19 cellular contexts compared by ENCODE assay signal in genomic region chr6:169387809-169388383, GRCh38.
DNase-seq lines count a peak whose midpoint lies in the region; ATAC-seq, FAIRE-seq and TF ChIP-seq lines count a peak whose summit lies in the region.
"Had no signal": no experiment of that assay in that cellular context is flagged by ENCODE, and none has a peak within 500 bp of the region (broad histone marks: within the 10 kb centered on the region; RNA-seq: fewer than 3 reads in every experiment).

No MANE protein-coding gene starts in this region.

- no peak overlapping the region for H3K4me2 ChIP-seq in H1 (ENCODE audit: insufficient read depth in 1 of 2, low read depth in 2 of 2, low read length in 2 of 2)
- H3K4me2 ChIP-seq: BLaER1 had no signal

- H2BK12ac ChIP-seq in H1 (ENCODE audit: low read depth, low read length): no peak overlapping the region

- no peak overlapping the region for H3K4me3 Mint-ChIP-seq in activated CD8-positive, alpha-beta memory T cell treated with anti-CD3 and anti-CD28 coated beads, Interleukin-2, amount 10 ng/mL, durations not matched to agents 7 days and 5 days
- no peak overlapping the region for H3K4me3 Mint-ChIP-seq in mesothelial cell of epicardium
- H3K4me3 Mint-ChIP-seq: CD8-positive, alpha-beta memory T cell; HFFc6 had no signal

- H3K79me1 ChIP-seq in H1 (ENCODE audit: low read depth, low read length): no peaks in the 10 kb centered on the region

- FAIRE-seq in H1 (lab: Jason Lieb, UNC): no peak
- FAIRE-seq: HepG2, HTR-8/SVneo had no signal

- no peaks in the 10 kb centered on the region for H3K27me3 ChIP-seq in H1 (replicated peaks in 1 of 4; ENCODE audit: control insufficient read depth in 3 of 4, extremely low read depth in 1 of 4, insufficient read depth in 3 of 4, low read length in 3 of 4)
- H3K27me3 ChIP-seq in uterus: no peaks in the 10 kb centered on the region
- H3K27me3 ChIP-seq: BLaER1 had no signal

- ATAC-seq in activated CD8-positive, alpha-beta memory T cell treated with anti-CD3 and anti-CD28 coated beads, Interleukin-2, amount 10 ng/mL, durations not matched to agents 7 days and 5 days: no peak
- no peak for ATAC-seq in GM21786 (IDR thresholded peaks at IDR 0.05; ENCODE audit: unreplicated experiment)

- H3K36me3 Mint-ChIP-seq in activated CD8-positive, alpha-beta memory T cell treated with anti-CD3 and anti-CD28 coated beads, Interleukin-2, amount 10 ng/mL, durations not matched to agents 7 days and 5 days: no peaks in the 10 kb centered on the region
- no peaks in the 10 kb centered on the region for H3K36me3 Mint-ChIP-seq in mesothelial cell of epicardium
- H3K36me3 Mint-ChIP-seq: CD8-positive, alpha-beta memory T cell had no signal

- no peak overlapping the region for H3K23ac ChIP-seq in H1 (ENCODE audit: insufficient read length)

- H2BK120ac ChIP-seq in H1 (replicated peaks; ENCODE audit: low read depth, low read length): no peak overlapping the region

- H3K9ac ChIP-seq in H1 (replicated peaks in 1 of 4; ENCODE audit: extremely low read depth in 1 of 4, low read depth in 3 of 4, low read length in 3 of 4): no peak overlapping the region
- H3K9ac ChIP-seq: BLaER1 had no signal

- no peak for TF ChIP-seq POLR2A in H1 (IDR thresholded peaks at IDR 0.05; ENCODE audit: control extremely low read depth in 1 of 2, low read depth in 2 of 2, low read length in 2 of 2)
- no peak for TF ChIP-seq POLR2A in uterus (IDR thresholded peaks at IDR 0.05)

- TF ChIP-seq CTCF in H1 (IDR thresholded peaks at IDR 0.05; ENCODE audit: control extremely low read depth in 1 of 3, insufficient read depth in 1 of 3, low read depth in 1 of 3, low read length in 3 of 3) (no peak), mesothelial cell of epicardium (IDR thresholded peaks at IDR 0.05; ENCODE audit: unreplicated experiment) (no peak), uterus (IDR thresholded peaks at IDR 0.05) (no peak), GM10266 (IDR thresholded peaks at IDR 0.05; ENCODE audit: control insufficient read depth, insufficient read depth, low read depth, missing control alignments) (no peak)

- POLR2A ChIA-PET in H1 (lab: Charles Lee; ENCODE audit: partially characterized antibody): no interaction called here

- peak; percentile 21 for DNase-seq in activated CD8-positive, alpha-beta memory T cell treated with anti-CD3 and anti-CD28 coated beads for 24 hours
- DNase-seq in activated CD8-positive, alpha-beta memory T cell treated with anti-CD3 and anti-CD28 coated beads, Interleukin-2, amount 10 ng/mL, durations not matched to agents 7 days and 5 days: no peak
- DNase-seq in H1 (ENCODE audit: low read depth in 1 of 2, low spot score in 2 of 2): no peak
- no peak for DNase-seq in mesothelial cell of epicardium (ENCODE audit: low spot score in 2 of 2, unreplicated experiment in 2 of 2)
- DNase-seq in uterus: no peak
- no peak for DNase-seq in GM10266 (ENCODE audit: extremely low spot score)
- no peak for DNase-seq in mesenteric fat pad (ENCODE audit: low spot score)
- DNase-seq: AML-193; Caco-2; CD8-positive, alpha-beta memory T cell; DND-41; GDM1; HCEC 1CT; HFFc6 had no signal

- H3K4me1 ChIP-seq in H1 (replicated peaks in 1 of 4; ENCODE audit: control insufficient read depth in 3 of 4, insufficient read depth in 4 of 4, low read length in 3 of 4) (no peaks in the 10 kb centered on the region), uterus (no peaks in the 10 kb centered on the region)
- H3K4me1 ChIP-seq: Caco-2 had no signal

- 89% methylated on average over 9 of the region's 9 CpGs; no CpG with 5 or more reads in 1 of the 2 experiments for WGBS in H1 (ENCODE audit: extremely low coverage in 1 of 2, insufficient coverage in 1 of 2, insufficient read length in 1 of 2, insufficient replicate concordance in 2 of 2, low coverage in 1 of 2, low lambda C conversion rate in 2 of 2, missing lambda C conversion rate in 1 of 2), 2 experiments

- no peak overlapping the region for H2BK20ac ChIP-seq in H1 (ENCODE audit: low read length)

- H4K20me1 ChIP-seq in H1 (replicated peaks in 1 of 2; ENCODE audit: control insufficient read depth in 1 of 2, insufficient read depth in 2 of 2, low read length in 2 of 2): peaks cover 0 to 5% of the 10 kb centered on the region in 2 experiments
- H4K20me1 ChIP-seq: BLaER1 had no signal

- H3K18ac ChIP-seq in H1 (ENCODE audit: extremely low read depth, low read length): no peak overlapping the region

- H3K27ac Mint-ChIP-seq in activated CD8-positive, alpha-beta memory T cell treated with anti-CD3 and anti-CD28 coated beads, Interleukin-2, amount 10 ng/mL, durations not matched to agents 7 days and 5 days: no peak overlapping the region
- peak overlapping the region; percentile 23 for H3K27ac Mint-ChIP-seq in mesothelial cell of epicardium
- H3K27ac Mint-ChIP-seq: CD8-positive, alpha-beta memory T cell had no signal

- CTCF ChIA-PET in activated CD8-positive, alpha-beta memory T cell treated with anti-CD3 and anti-CD28 coated beads, Interleukin-2, amount 10 ng/mL, durations not matched to agents 7 days and 5 days (lab: Charles Lee): no interaction called here
- CTCF ChIA-PET in H1 (lab: Charles Lee; ENCODE audit: partially characterized antibody): no interaction called here

- H3K4ac ChIP-seq in H1 (replicated peaks; ENCODE audit: insufficient read length, low read depth, low read length): peak overlapping the region; percentile 69

- peaks cover 9% of the 10 kb centered on the region for H3K9me3 Mint-ChIP-seq in activated CD8-positive, alpha-beta memory T cell treated with anti-CD3 and anti-CD28 coated beads, Interleukin-2, amount 10 ng/mL, durations not matched to agents 7 days and 5 days (ENCODE audit: low read depth)
- H3K9me3 Mint-ChIP-seq in mesothelial cell of epicardium: peaks cover 34% of the 10 kb centered on the region

- no peak overlapping the region for H4K91ac ChIP-seq in H1 (replicated peaks; ENCODE audit: insufficient read length, low read length)

- no peak overlapping the region for H4K8ac ChIP-seq in H1 (ENCODE audit: extremely low read depth, insufficient read depth, low read length)

- 0 out of 2 replicates have a peak, but pooled peaks cover 5% of the 10 kb centered on the region for H3K23me2 ChIP-seq in H1 (ENCODE audit: low read depth, low read length)

- H3K4me3 ChIP-seq in H1 (ENCODE audit: extremely low read depth in 1 of 4, insufficient read depth in 2 of 4, low read depth in 3 of 4, low read length in 4 of 4): no peak overlapping the region
- no peak overlapping the region for H3K4me3 ChIP-seq in uterus
- H3K4me3 ChIP-seq: BLaER1 had no signal

- H2BK15ac ChIP-seq in H1 (ENCODE audit: low read length): no peak overlapping the region

- H2AFZ ChIP-seq in H1 (ENCODE audit: low read length): no peak overlapping the region

- H2AK5ac ChIP-seq in H1 (ENCODE audit: low read depth, low read length): no peak overlapping the region

- H2BK5ac ChIP-seq in H1 (ENCODE audit: low read depth, low read length): no peak overlapping the region

- intact Hi-C loops in uterus (cut with DNase I; ENCODE audit: low total_unique reads): no loop called here

- no peaks in the 10 kb centered on the region for H3K79me2 ChIP-seq in H1 (ENCODE audit: control insufficient read depth in 1 of 2, insufficient read depth in 2 of 2, low read length in 2 of 2)

- no peak overlapping the region for H4K5ac ChIP-seq in H1 (ENCODE audit: insufficient read length, low read depth, low read length)

- no peaks in the 10 kb centered on the region for H3K27me3 Mint-ChIP-seq in activated CD8-positive, alpha-beta memory T cell treated with anti-CD3 and anti-CD28 coated beads, Interleukin-2, amount 10 ng/mL, durations not matched to agents 7 days and 5 days
- no peaks in the 10 kb centered on the region for H3K27me3 Mint-ChIP-seq in mesothelial cell of epicardium (ENCODE audit: low read depth)

- H3K27ac ChIP-seq in H1 (ENCODE audit: low read depth, low read length): no peak overlapping the region
- peak overlapping the region; percentile 25 to 32 for H3K27ac ChIP-seq in uterus
- H3K27ac ChIP-seq: 22Rv1, BLaER1 had no signal

- no peak overlapping the region for H3K56ac ChIP-seq in H1 (replicated peaks; ENCODE audit: insufficient read length, low read depth, low read length)

- peaks cover 6 to 18% of the 10 kb centered on the region in 2 experiments; a peak in 3 of 4 replicates for H3K9me3 ChIP-seq in H1 (ENCODE audit: insufficient read depth in 2 of 2, low read depth in 1 of 2, low read length in 1 of 2)
- no peaks in the 10 kb centered on the region for H3K9me3 ChIP-seq in uterus
- H3K9me3 ChIP-seq: Caco-2 had no signal

- no peak for TF ChIP-seq EP300 in H1 (IDR thresholded peaks at IDR 0.05; ENCODE audit: borderline replicate concordance in 1 of 2, low read depth in 2 of 2, low read length in 2 of 2)

- H3K4me1 Mint-ChIP-seq in activated CD8-positive, alpha-beta memory T cell treated with anti-CD3 and anti-CD28 coated beads, Interleukin-2, amount 10 ng/mL, durations not matched to agents 7 days and 5 days: no peaks in the 10 kb centered on the region
- H3K4me1 Mint-ChIP-seq in mesothelial cell of epicardium: peaks cover 10% of the 10 kb centered on the region
- H3K4me1 Mint-ChIP-seq: CD8-positive, alpha-beta memory T cell had no signal

- no peak for TF ChIP-seq RAD21 in H1 (IDR thresholded peaks at IDR 0.05 in 1 of 2, conservative IDR thresholded peaks at IDR 0.05 in 1 of 2; ENCODE audit: low read depth in 2 of 2, low read length in 2 of 2)

- no peak overlapping the region for H3K14ac ChIP-seq in H1 (ENCODE audit: insufficient read length)

- no peaks in the 10 kb centered on the region for H3K36me3 ChIP-seq in H1 (ENCODE audit: control insufficient read depth in 2 of 4, insufficient read depth in 4 of 4, low read length in 3 of 4)
- H3K36me3 ChIP-seq in uterus: no peaks in the 10 kb centered on the region

TF ChIP-seq in H1, 55 proteins besides CTCF, POLR2A, EP300 and RAD21 (continues in another document):
- TF ChIP-seq BCL11A (IDR thresholded peaks at IDR 0.05; ENCODE audit: low read depth in 2 of 2, low read length in 2 of 2) (no peak), CTBP2 (IDR thresholded peaks at IDR 0.05; ENCODE audit: borderline replicate concordance, insufficient read depth, insufficient read length, low read length) (no peak), EGR1 (IDR thresholded peaks at IDR 0.05; ENCODE audit: borderline replicate concordance, low read depth, low read length) (no peak), TBP (IDR thresholded peaks at IDR 0.05; ENCODE audit: low read depth, low read length) (no peak), RXRA (IDR thresholded peaks at IDR 0.05; ENCODE audit: insufficient read depth, low read depth, low read length) (no peak), JUND (IDR thresholded peaks at IDR 0.05; ENCODE audit: low read length) (no peak), PHF8 (conservative IDR thresholded peaks at IDR 0.05; ENCODE audit: low read depth, low read length) (no peak)
